ENCODE assay signal across 15 cellular contexts in genomic region chr6:37260063-37260843, GRCh38. TPM values are rescaled to one million over a fixed set of nuclear protein-coding genes. Genes with fewer than 3 reads are reported as not detected.
DNase-seq lines count a peak whose midpoint lies in the region; ATAC-seq, FAIRE-seq and TF ChIP-seq lines count a peak whose summit lies in the region.
"Had no signal": no experiment of that assay in that cellular context is flagged by ENCODE, and none has a peak within 500 bp of the region (broad histone marks: within the 10 kb centered on the region; RNA-seq: fewer than 3 reads in every experiment).

No MANE protein-coding gene starts in this region.

- H3K4me2 ChIP-seq in DOHH2 (ENCODE audit: low read length) (peak overlapping the region; percentile 83), osteoblast (ENCODE audit: insufficient read depth, low read length) (no peak overlapping the region)

- H3K27me3 ChIP-seq in DOHH2 (ENCODE audit: control insufficient read depth, low read length) (no peaks in the 10 kb centered on the region), osteoblast (ENCODE audit: insufficient read depth, low read length) (no peaks in the 10 kb centered on the region)
- no peaks in the 10 kb centered on the region for H3K27me3 ChIP-seq in naive thymus-derived CD4-positive, alpha-beta T cell (ENCODE audit: control insufficient read depth in 2 of 2, insufficient read depth in 2 of 2, low read length in 2 of 2)
- H3K27me3 ChIP-seq: pancreas had no signal

- no peak overlapping the region for H3K27ac ChIP-seq in DOHH2 (ENCODE audit: low read depth, low read length)
- peak overlapping the region; percentile 87 for H3K27ac ChIP-seq in naive thymus-derived CD4-positive, alpha-beta T cell (ENCODE audit: low read depth, low read length)
- no peak overlapping the region for H3K27ac ChIP-seq in osteoblast (ENCODE audit: low read depth, low read length)

- FAIRE-seq in GM19239 (lab: Jason Lieb, UNC), result peak; percentile 80
- FAIRE-seq: pancreas had no signal

- H3K27ac Mint-ChIP-seq in activated CD8-positive, alpha-beta T cell treated with anti-CD3 and anti-CD28 coated beads for 36 hours, result peak overlapping the region; percentile 93
- H3K27ac Mint-ChIP-seq in naive thymus-derived CD4-positive, alpha-beta T cell, result peak overlapping the region in 6 of 9 donors; percentile 44 to 95 (median 84)

- no peaks in the 10 kb centered on the region for H3K9me2 ChIP-seq in DOHH2 (replicated peaks; ENCODE audit: control insufficient read depth, low read length)

- H4K20me1 ChIP-seq in DOHH2 (ENCODE audit: control insufficient read depth, insufficient read depth, low read depth, low read length) (no peaks in the 10 kb centered on the region), osteoblast (ENCODE audit: insufficient read depth, low read length) (no peaks in the 10 kb centered on the region)

- intact Hi-C loops in activated CD8-positive, alpha-beta T cell treated with anti-CD3 and anti-CD28 coated beads for 36 hours (cut with micrococcal nuclease), result no loop called here
- intact Hi-C loops in naive thymus-derived CD4-positive, alpha-beta T cell (cut with micrococcal nuclease), result loop anchor here in 1 of 2 donors (1.0 kb wide), 2 partner anchors 12 to 20 kb away; no protein-coding TSS in a partner anchor

- peaks cover 54% of the 10 kb centered on the region for H3K4me1 Mint-ChIP-seq in activated CD8-positive, alpha-beta T cell treated with anti-CD3 and anti-CD28 coated beads for 36 hours (ENCODE audit: low read depth)
- H3K4me1 Mint-ChIP-seq in naive thymus-derived CD4-positive, alpha-beta T cell, result peaks cover 37 to 78% (median 63%) of the 10 kb centered on the region in 7 donors

- DNase-seq in GM19239 (ENCODE audit: insufficient read length, low spot score) (no peak), osteoblast (ENCODE audit: insufficient read length, low spot score, missing footprints) (no peak), NCI-H510A treated with DMSO at 0.1 percent for 48 hours (lab: John Stamatoyannopoulos, UW) (no peak)
- DNase-seq in activated CD8-positive, alpha-beta T cell treated with anti-CD3 and anti-CD28 coated beads for 36 hours, result peak; percentile 23
- no peak for DNase-seq in naive thymus-derived CD4-positive, alpha-beta T cell
- DNase-seq: activated CD4-positive, CD25-positive, alpha-beta regulatory T cell treated with anti-CD3 and anti-CD28 coated beads, Interleukin-2, amount 50 U/mL, for 72 hours; aorta; effector memory CD8-positive, alpha-beta T cell; glutamatergic neuron; NCI-H1048; NCI-H446 treated with DMSO at 0.1 percent for 48 hours; pancreas; SIG-M5 had no signal

- H3K36me3 ChIP-seq in DOHH2 (ENCODE audit: control insufficient read depth, low read length) (peaks cover 3% of the 10 kb centered on the region; the same call in 1 of the 2 replicates), osteoblast (ENCODE audit: insufficient read depth, low read length) (no peaks in the 10 kb centered on the region)
- peaks cover 0 to 4% (median 0%) of the 10 kb centered on the region in 3 experiments for H3K36me3 ChIP-seq in naive thymus-derived CD4-positive, alpha-beta T cell (ENCODE audit: control insufficient read depth in 2 of 3, insufficient read depth in 3 of 3, low read length in 3 of 3)
- H3K36me3 ChIP-seq: pancreas had no signal

- TF ChIP-seq CTCF in DOHH2 (IDR thresholded peaks at IDR 0.05; ENCODE audit: low read depth, low read length, poor library complexity, severe bottlenecking) (no peak), osteoblast (IDR thresholded peaks at IDR 0.05; ENCODE audit: extremely low read depth, low read depth, low read length) (no peak)
- TF ChIP-seq CTCF in activated CD8-positive, alpha-beta T cell treated with anti-CD3 and anti-CD28 coated beads for 36 hours (IDR thresholded peaks at IDR 0.05), result no peak

- H3K4me3 ChIP-seq in DOHH2 (ENCODE audit: low read length), result peak overlapping the region; percentile 90
- no peak overlapping the region for H3K4me3 ChIP-seq in naive thymus-derived CD4-positive, alpha-beta T cell (ENCODE audit: low read length)
- H3K4me3 ChIP-seq in osteoblast (ENCODE audit: insufficient read depth, low read length), result no peak overlapping the region

- H3K4me3 Mint-ChIP-seq in activated CD8-positive, alpha-beta T cell treated with anti-CD3 and anti-CD28 coated beads for 36 hours, result peak overlapping the region; percentile 82
- H3K4me3 Mint-ChIP-seq in naive thymus-derived CD4-positive, alpha-beta T cell, result peak overlapping the region in 6 of 10 donors; percentile 2 to 95 (median 84)

- H3K9me3 ChIP-seq in DOHH2 (ENCODE audit: control insufficient read depth, insufficient read depth, low read length), result no peaks in the 10 kb centered on the region
- H3K9me3 ChIP-seq in naive thymus-derived CD4-positive, alpha-beta T cell (ENCODE audit: control insufficient read depth in 2 of 3, low read length in 3 of 3), result no peaks in the 10 kb centered on the region
- no peaks in the 10 kb centered on the region for H3K9me3 ChIP-seq in osteoblast (ENCODE audit: low read depth, low read length)
- H3K9me3 ChIP-seq: pancreas had no signal

- ATAC-seq in activated CD8-positive, alpha-beta T cell treated with anti-CD3 and anti-CD28 coated beads for 36 hours, result no peak
- no peak for ATAC-seq in naive thymus-derived CD4-positive, alpha-beta T cell
- no peak for ATAC-seq in HG02840 (IDR thresholded peaks at IDR 0.05; ENCODE audit: low FRiP score, unreplicated experiment)
- ATAC-seq: effector memory CD8-positive, alpha-beta T cell; pancreas had no signal

- H3K4me1 ChIP-seq in DOHH2 (ENCODE audit: control insufficient read depth, low read length), result peaks cover 24% of the 10 kb centered on the region
- peaks cover 18 to 21% of the 10 kb centered on the region in 2 donors for H3K4me1 ChIP-seq in naive thymus-derived CD4-positive, alpha-beta T cell (ENCODE audit: control insufficient read depth in 2 of 2, insufficient read depth in 2 of 2, low read length in 2 of 2)
- H3K4me1 ChIP-seq in osteoblast (ENCODE audit: insufficient read depth, low read length), result peaks cover 14% of the 10 kb centered on the region

- H2AFZ ChIP-seq in osteoblast (ENCODE audit: low read length), result no peak overlapping the region

- H3K36me3 Mint-ChIP-seq in activated CD8-positive, alpha-beta T cell treated with anti-CD3 and anti-CD28 coated beads for 36 hours (ENCODE audit: low read depth), result peaks cover 8% of the 10 kb centered on the region
- peaks cover 0 to 21% (median 0%) of the 10 kb centered on the region in 5 donors for H3K36me3 Mint-ChIP-seq in naive thymus-derived CD4-positive, alpha-beta T cell

- no peaks in the 10 kb centered on the region for H3K9me3 Mint-ChIP-seq in activated CD8-positive, alpha-beta T cell treated with anti-CD3 and anti-CD28 coated beads for 36 hours
- H3K9me3 Mint-ChIP-seq in naive thymus-derived CD4-positive, alpha-beta T cell, result peaks cover 0 to 2% (median 0%) of the 10 kb centered on the region in 11 donors
- H3K9me3 Mint-ChIP-seq: effector memory CD8-positive, alpha-beta T cell had no signal

- no peaks in the 10 kb centered on the region for H3K27me3 Mint-ChIP-seq in activated CD8-positive, alpha-beta T cell treated with anti-CD3 and anti-CD28 coated beads for 36 hours
- no peaks in the 10 kb centered on the region for H3K27me3 Mint-ChIP-seq in naive thymus-derived CD4-positive, alpha-beta T cell
- H3K27me3 Mint-ChIP-seq: effector memory CD8-positive, alpha-beta T cell had no signal

- CTCF ChIA-PET in activated CD8-positive, alpha-beta T cell treated with anti-CD3 and anti-CD28 coated beads for 36 hours (lab: Charles Lee), result interaction anchor here (0.9 to 2.0 kb wide), 2 partner anchors 50 to 242 kb away, joined by 3 to 6 read pairs; no protein-coding TSS in a partner anchor
- CTCF ChIA-PET in naive thymus-derived CD4-positive, alpha-beta T cell (lab: Charles Lee), result no interaction called here

- H3K79me2 ChIP-seq in DOHH2 (ENCODE audit: control insufficient read depth, low read length) (peaks cover 59% of the 10 kb centered on the region), osteoblast (ENCODE audit: insufficient read depth, low read length) (peaks cover 77% of the 10 kb centered on the region)

- peaks cover 3% of the 10 kb centered on the region; the same call in 1 of the 2 replicates for H3F3A ChIP-seq in DOHH2 (ENCODE audit: control insufficient read depth, insufficient read depth)

- POLR2A ChIA-PET in activated CD8-positive, alpha-beta T cell treated with anti-CD3 and anti-CD28 coated beads for 36 hours (lab: Charles Lee), result interaction anchor here (1.2 to 2.2 kb wide), 4 partner anchors 10 to 21 kb away, joined by 3 to 8 read pairs (median 8); no protein-coding TSS in a partner anchor
- POLR2A ChIA-PET in naive thymus-derived CD4-positive, alpha-beta T cell (lab: Charles Lee), result no interaction called here

RNA-seq across cellular contexts. Expression of gene TMEM217, which starts 2.3 kb away (rescaled TPM):
- total RNA-seq in activated CD8-positive, alpha-beta T cell treated with anti-CD3 and anti-CD28 coated beads for 36 hours, result 1 to 10 TPM; 4.0 to 5.7 TPM
- total RNA-seq in naive thymus-derived CD4-positive, alpha-beta T cell, result 1 to 10 TPM in 2 of 5 experiments, under 1 TPM in 1, not detected in 2; 0.78 to 2.8 (median 1.6) TPM
- polyA plus RNA-seq in naive thymus-derived CD4-positive, alpha-beta T cell, result under 1 TPM; 0.28 to 0.34 TPM
- 2.7 and 3.3 TPM in 2 replicates for total RNA-seq in osteoblast

RNA-seq across cellular contexts. Expression of gene TBC1D22B, which starts 2.7 kb away (rescaled TPM):
- 10 to 100 TPM; 12.1 to 12.3 TPM for total RNA-seq in activated CD8-positive, alpha-beta T cell treated with anti-CD3 and anti-CD28 coated beads for 36 hours
- total RNA-seq in naive thymus-derived CD4-positive, alpha-beta T cell, result 10 to 100 TPM in 2 of 5 experiments, 1 to 10 TPM in 3; 8.3 to 23.5 (median 9.5) TPM
- polyA plus RNA-seq in naive thymus-derived CD4-positive, alpha-beta T cell, result 10 to 100 TPM in 1 of 2 donors, 1 to 10 TPM in 1; 7.7 to 10.7 TPM
- total RNA-seq in osteoblast, result 6.9 and 7.7 TPM in 2 replicates
